ENCODE assay signal across 1 cellular context in the genomic region with DNA sequence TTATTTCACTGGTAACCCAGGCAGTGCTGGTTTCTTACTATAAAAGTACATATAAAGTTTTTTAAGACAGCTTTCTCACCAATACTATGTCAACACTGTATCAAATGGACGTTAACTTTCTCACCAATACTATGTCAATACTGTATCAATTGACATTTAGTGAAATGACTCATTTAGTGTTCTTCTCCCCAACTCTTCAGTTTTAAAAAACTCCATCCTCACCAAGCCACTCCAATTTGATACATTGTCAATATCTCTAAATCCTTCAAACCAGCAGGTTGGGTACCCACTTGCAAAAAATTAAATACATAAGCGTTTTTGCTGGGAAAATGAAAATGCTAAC.
TF ChIP-seq lines count a peak whose summit lies in the region.

No MANE protein-coding gene starts in this region.

TF ChIP-seq in A549, 52 proteins besides CTCF, POLR2A, EP300 and RAD21 (continued from another document):
- TF ChIP-seq BHLHE40 (IDR thresholded peaks at IDR 0.05; ENCODE audit: low read depth, low read length), result no peak
- no peak for TF ChIP-seq JUNB (IDR thresholded peaks at IDR 0.05)
- TF ChIP-seq, protein P1, sequence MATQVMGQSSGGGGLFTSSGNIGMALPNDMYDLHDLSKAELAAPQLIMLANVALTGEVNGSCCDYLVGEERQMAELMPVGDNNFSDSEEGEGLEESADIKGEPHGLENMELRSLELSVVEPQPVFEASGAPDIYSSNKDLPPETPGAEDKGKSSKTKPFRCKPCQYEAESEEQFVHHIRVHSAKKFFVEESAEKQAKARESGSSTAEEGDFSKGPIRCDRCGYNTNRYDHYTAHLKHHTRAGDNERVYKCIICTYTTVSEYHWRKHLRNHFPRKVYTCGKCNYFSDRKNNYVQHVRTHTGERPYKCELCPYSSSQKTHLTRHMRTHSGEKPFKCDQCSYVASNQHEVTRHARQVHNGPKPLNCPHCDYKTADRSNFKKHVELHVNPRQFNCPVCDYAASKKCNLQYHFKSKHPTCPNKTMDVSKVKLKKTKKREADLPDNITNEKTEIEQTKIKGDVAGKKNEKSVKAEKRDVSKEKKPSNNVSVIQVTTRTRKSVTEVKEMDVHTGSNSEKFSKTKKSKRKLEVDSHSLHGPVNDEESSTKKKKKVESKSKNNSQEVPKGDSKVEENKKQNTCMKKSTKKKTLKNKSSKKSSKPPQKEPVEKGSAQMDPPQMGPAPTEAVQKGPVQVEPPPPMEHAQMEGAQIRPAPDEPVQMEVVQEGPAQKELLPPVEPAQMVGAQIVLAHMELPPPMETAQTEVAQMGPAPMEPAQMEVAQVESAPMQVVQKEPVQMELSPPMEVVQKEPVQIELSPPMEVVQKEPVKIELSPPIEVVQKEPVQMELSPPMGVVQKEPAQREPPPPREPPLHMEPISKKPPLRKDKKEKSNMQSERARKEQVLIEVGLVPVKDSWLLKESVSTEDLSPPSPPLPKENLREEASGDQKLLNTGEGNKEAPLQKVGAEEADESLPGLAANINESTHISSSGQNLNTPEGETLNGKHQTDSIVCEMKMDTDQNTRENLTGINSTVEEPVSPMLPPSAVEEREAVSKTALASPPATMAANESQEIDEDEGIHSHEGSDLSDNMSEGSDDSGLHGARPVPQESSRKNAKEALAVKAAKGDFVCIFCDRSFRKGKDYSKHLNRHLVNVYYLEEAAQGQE (IDR thresholded peaks at IDR 0.05), result no peak
- TF ChIP-seq, protein P2, sequence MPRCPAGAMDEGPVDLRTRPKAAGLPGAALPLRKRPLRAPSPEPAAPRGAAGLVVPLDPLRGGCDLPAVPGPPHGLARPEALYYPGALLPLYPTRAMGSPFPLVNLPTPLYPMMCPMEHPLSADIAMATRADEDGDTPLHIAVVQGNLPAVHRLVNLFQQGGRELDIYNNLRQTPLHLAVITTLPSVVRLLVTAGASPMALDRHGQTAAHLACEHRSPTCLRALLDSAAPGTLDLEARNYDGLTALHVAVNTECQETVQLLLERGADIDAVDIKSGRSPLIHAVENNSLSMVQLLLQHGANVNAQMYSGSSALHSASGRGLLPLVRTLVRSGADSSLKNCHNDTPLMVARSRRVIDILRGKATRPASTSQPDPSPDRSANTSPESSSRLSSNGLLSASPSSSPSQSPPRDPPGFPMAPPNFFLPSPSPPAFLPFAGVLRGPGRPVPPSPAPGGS (IDR thresholded peaks at IDR 0.05), result 0 out of 3 replicates have a peak, but pooled peaks have one; percentile 18
- no peak for TF ChIP-seq MAZ (IDR thresholded peaks at IDR 0.05; ENCODE audit: borderline replicate concordance, low read depth, low read length)
- no peak for TF ChIP-seq MYC (IDR thresholded peaks at IDR 0.05; ENCODE audit: borderline replicate concordance, low read length)
- TF ChIP-seq KDM1A (IDR thresholded peaks at IDR 0.05; ENCODE audit: low read depth), result no peak
- TF ChIP-seq, protein P3, sequence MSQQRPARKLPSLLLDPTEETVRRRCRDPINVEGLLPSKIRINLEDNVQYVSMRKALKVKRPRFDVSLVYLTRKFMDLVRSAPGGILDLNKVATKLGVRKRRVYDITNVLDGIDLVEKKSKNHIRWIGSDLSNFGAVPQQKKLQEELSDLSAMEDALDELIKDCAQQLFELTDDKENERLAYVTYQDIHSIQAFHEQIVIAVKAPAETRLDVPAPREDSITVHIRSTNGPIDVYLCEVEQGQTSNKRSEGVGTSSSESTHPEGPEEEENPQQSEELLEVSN (IDR thresholded peaks at IDR 0.05; ENCODE audit: borderline replicate concordance, low read depth), result no peak
- TF ChIP-seq NFE2L2 (conservative IDR thresholded peaks at IDR 0.05; ENCODE audit: low read length), result no peak
- TF ChIP-seq PHF8 (IDR thresholded peaks at IDR 0.05; ENCODE audit: borderline replicate concordance, low read depth), result no peak
- peak; percentile 39; the same call in 1 of the 2 replicates for TF ChIP-seq FOSB (CRISPR knock-in tag; IDR thresholded peaks at IDR 0.05)
- TF ChIP-seq, protein P4, sequence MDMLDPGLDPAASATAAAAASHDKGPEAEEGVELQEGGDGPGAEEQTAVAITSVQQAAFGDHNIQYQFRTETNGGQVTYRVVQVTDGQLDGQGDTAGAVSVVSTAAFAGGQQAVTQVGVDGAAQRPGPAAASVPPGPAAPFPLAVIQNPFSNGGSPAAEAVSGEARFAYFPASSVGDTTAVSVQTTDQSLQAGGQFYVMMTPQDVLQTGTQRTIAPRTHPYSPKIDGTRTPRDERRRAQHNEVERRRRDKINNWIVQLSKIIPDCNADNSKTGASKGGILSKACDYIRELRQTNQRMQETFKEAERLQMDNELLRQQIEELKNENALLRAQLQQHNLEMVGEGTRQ (IDR thresholded peaks at IDR 0.05), result no peak
- TF ChIP-seq EHMT2 (IDR thresholded peaks at IDR 0.05; ENCODE audit: low read depth), result no peak
- TF ChIP-seq CHD4 (IDR thresholded peaks at IDR 0.05; ENCODE audit: borderline replicate concordance), result no peak
- no peak for TF ChIP-seq ZNF302 (CRISPR knock-in tag; IDR thresholded peaks at IDR 0.05)
- no peak for TF ChIP-seq CBX2 (IDR thresholded peaks at IDR 0.05; ENCODE audit: borderline replicate concordance, low read depth)
- TF ChIP-seq, protein P5, sequence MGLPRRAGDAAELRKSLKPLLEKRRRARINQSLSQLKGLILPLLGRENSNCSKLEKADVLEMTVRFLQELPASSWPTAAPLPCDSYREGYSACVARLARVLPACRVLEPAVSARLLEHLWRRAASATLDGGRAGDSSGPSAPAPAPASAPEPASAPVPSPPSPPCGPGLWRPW (IDR thresholded peaks at IDR 0.05), result no peak
- TF ChIP-seq, protein P6, sequence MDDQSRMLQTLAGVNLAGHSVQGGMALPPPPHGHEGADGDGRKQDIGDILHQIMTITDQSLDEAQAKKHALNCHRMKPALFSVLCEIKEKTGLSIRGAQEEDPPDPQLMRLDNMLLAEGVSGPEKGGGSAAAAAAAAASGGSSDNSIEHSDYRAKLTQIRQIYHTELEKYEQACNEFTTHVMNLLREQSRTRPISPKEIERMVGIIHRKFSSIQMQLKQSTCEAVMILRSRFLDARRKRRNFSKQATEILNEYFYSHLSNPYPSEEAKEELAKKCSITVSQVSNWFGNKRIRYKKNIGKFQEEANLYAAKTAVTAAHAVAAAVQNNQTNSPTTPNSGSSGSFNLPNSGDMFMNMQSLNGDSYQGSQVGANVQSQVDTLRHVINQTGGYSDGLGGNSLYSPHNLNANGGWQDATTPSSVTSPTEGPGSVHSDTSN (IDR thresholded peaks at IDR 0.05), result no peak
- TF ChIP-seq HOXB13 (CRISPR knock-in tag; IDR thresholded peaks at IDR 0.05; ENCODE audit: low read depth), result no peak
- TF ChIP-seq RNF2 (IDR thresholded peaks at IDR 0.05; ENCODE audit: borderline replicate concordance, low read depth), result no peak
- TF ChIP-seq, protein P7, sequence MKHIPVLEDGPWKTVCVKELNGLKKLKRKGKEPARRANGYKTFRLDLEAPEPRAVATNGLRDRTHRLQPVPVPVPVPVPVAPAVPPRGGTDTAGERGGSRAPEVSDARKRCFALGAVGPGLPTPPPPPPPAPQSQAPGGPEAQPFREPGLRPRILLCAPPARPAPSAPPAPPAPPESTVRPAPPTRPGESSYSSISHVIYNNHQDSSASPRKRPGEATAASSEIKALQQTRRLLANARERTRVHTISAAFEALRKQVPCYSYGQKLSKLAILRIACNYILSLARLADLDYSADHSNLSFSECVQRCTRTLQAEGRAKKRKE (CRISPR knock-in tag; IDR thresholded peaks at IDR 0.05; ENCODE audit: low read depth), result no peak
- TF ChIP-seq EHF (CRISPR knock-in tag; IDR thresholded peaks at IDR 0.05), result no peak; the same call in 1 of the 2 replicates
- TF ChIP-seq, protein P8, sequence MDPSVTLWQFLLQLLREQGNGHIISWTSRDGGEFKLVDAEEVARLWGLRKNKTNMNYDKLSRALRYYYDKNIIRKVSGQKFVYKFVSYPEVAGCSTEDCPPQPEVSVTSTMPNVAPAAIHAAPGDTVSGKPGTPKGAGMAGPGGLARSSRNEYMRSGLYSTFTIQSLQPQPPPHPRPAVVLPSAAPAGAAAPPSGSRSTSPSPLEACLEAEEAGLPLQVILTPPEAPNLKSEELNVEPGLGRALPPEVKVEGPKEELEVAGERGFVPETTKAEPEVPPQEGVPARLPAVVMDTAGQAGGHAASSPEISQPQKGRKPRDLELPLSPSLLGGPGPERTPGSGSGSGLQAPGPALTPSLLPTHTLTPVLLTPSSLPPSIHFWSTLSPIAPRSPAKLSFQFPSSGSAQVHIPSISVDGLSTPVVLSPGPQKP (IDR thresholded peaks at IDR 0.05; ENCODE audit: low read depth, low read length), result no peak
- no peak for TF ChIP-seq FOSL2 (IDR thresholded peaks at IDR 0.05)
- no peak; the same call in 1 of the 2 replicates for TF ChIP-seq FOSL2 (CRISPR knock-in tag; IDR thresholded peaks at IDR 0.05)
